Comparison of ENCODE assay signal across 23 cellular contexts in the genomic region with DNA sequence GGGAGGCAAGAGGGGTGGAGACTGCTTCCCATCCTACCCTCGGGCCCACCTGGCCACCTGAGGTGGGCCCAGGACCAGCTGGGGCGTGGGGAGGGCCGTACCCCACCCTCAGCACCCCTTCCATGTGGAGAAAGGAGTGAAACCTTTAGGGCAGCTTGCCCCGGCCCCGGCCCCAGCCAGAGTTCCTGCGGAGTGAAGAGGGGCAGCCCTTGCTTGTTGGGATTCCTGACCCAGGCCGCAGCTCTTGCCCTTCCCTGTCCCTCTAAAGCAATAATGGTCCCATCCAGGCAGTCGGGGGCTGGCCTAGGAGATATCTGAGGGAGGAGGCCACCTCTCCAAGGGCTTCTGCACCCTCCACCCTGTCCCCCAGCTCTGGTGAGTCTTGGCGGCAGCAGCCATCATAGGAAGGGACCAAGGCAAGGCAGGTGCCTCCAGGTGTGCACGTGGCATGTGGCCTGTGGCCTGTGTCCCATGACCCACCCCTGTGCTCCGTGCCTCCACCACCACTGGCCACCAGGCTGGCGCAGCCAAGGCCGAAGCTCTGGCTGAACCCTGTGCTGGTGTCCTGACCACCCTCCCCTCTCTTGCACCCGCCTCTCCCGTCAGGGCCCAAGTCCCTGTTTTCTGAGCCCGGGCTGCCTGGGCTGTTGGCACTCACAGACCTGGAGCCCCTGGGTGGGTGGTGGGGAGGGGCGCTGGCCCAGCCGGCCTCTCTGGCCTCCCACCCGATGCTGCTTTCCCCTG. TPM values are rescaled to one million over a fixed set of nuclear protein-coding genes. Genes with fewer than 3 reads are reported as not detected.
A peak's percentile ranks its signal among the peaks of the same experiment; 100 is the strongest.
DNase-seq lines count a peak whose midpoint lies in the region; ATAC-seq, FAIRE-seq and TF ChIP-seq lines count a peak whose summit lies in the region.
"Had no signal": no experiment of that assay in that cellular context is flagged by ENCODE, and none has a peak within 500 bp of the region (broad histone marks: within the 10 kb centered on the region; RNA-seq: fewer than 3 reads in every experiment).

No MANE protein-coding gene starts in this region.

- no peak overlapping the region; the same call in 1 of the 2 replicates for H2BK15ac ChIP-seq in H1 (ENCODE audit: low read length)

- no peak overlapping the region for H3K14ac ChIP-seq in H1 (ENCODE audit: insufficient read length)

- CTCF ChIA-PET in PC-3 (lab: Charles Lee) = no interaction called here
- CTCF ChIA-PET in H1 (lab: Charles Lee; ENCODE audit: partially characterized antibody) = interaction anchor here (0.6 to 5.5 kb wide), 8 partner anchors 8 to 228 kb away, joined by 3 to 72 read pairs (median 4); partner anchors contain the start of genes HDDC3 and UNC45A

- no peaks in the 10 kb centered on the region for H3K4me1 ChIP-seq in PC-3 (ENCODE audit: insufficient read depth, low read length)
- peaks cover 0 to 21% (median 15%) of the 10 kb centered on the region in 4 experiments; a peak in 6 of 7 replicates for H3K4me1 ChIP-seq in H1 (replicated peaks in 1 of 4; ENCODE audit: control insufficient read depth in 3 of 4, insufficient read depth in 4 of 4, low read length in 3 of 4)

- no peak overlapping the region for H4K91ac ChIP-seq in H1 (replicated peaks; ENCODE audit: insufficient read length, low read length)

- H2AFZ ChIP-seq in PC-3 (ENCODE audit: low read length) (no peak overlapping the region), H1 (ENCODE audit: low read length) (no peak overlapping the region)

- no peak overlapping the region for H2BK20ac ChIP-seq in H1 (ENCODE audit: low read length)

- no peaks in the 10 kb centered on the region for H3K9me2 ChIP-seq in PC-3 (replicated peaks; ENCODE audit: low read length)

- ATAC-seq in PC-3 = no peak
- ATAC-seq in HG03039 (IDR thresholded peaks at IDR 0.05; ENCODE audit: unreplicated experiment) = no peak

- H3K23me2 ChIP-seq in H1 (ENCODE audit: low read depth, low read length) = peaks cover 1% of the 10 kb centered on the region; the same call in 1 of the 2 replicates

- TF ChIP-seq RAD21 in H1 (IDR thresholded peaks at IDR 0.05 in 1 of 2, conservative IDR thresholded peaks at IDR 0.05 in 1 of 2; ENCODE audit: low read depth in 2 of 2, low read length in 2 of 2) = no peak

- intact Hi-C loops in PC-3 (cut with micrococcal nuclease) = no loop called here

- H3K4me3 ChIP-seq in PC-3 (ENCODE audit: low read length) (no peak overlapping the region), H1 (ENCODE audit: extremely low read depth in 1 of 4, insufficient read depth in 2 of 4, low read depth in 3 of 4, low read length in 4 of 4) (no peak overlapping the region)
- H3K4me3 ChIP-seq: esophagus muscularis mucosa had no signal

- FAIRE-seq in H1 (lab: Jason Lieb, UNC) = no peak
- FAIRE-seq: A204.1 had no signal

- no peaks in the 10 kb centered on the region for H4K20me1 ChIP-seq in PC-3 (ENCODE audit: low read length)
- peaks cover 0 to 3% of the 10 kb centered on the region in 2 experiments for H4K20me1 ChIP-seq in H1 (replicated peaks in 1 of 2; ENCODE audit: control insufficient read depth in 1 of 2, insufficient read depth in 2 of 2, low read length in 2 of 2)

- H2BK120ac ChIP-seq in H1 (replicated peaks; ENCODE audit: low read depth, low read length) = no peak overlapping the region

- whole genome bisulfite sequencing in H1 (ENCODE audit: extremely low coverage in 1 of 2, insufficient coverage in 1 of 2, insufficient read length in 1 of 2, insufficient replicate concordance in 2 of 2, low coverage in 1 of 2, low lambda C conversion rate in 2 of 2, missing lambda C conversion rate in 1 of 2), 2 experiments = 93% methylated on average over 17 of the region's 19 CpGs; no CpG with 5 or more reads in 1 of the 2 experiments

- H3K18ac ChIP-seq in H1 (ENCODE audit: extremely low read depth, low read length) = no peak overlapping the region

- H3K4ac ChIP-seq in H1 (replicated peaks; ENCODE audit: insufficient read length, low read depth, low read length) = no peak overlapping the region

- POLR2A ChIA-PET in PC-3 (lab: Charles Lee; ENCODE audit: unreplicated experiment) (no interaction called here), H1 (lab: Charles Lee; ENCODE audit: partially characterized antibody) (interaction anchor here (1.1 to 2.1 kb wide), 3 partner anchors 11 to 21 kb away, joined by 3 to 8 read pairs (median 4); partner anchors contain the start of gene MAN2A2)

- TF ChIP-seq CTCF in PC-3 (conservative IDR thresholded peaks at IDR 0.05; ENCODE audit: low read depth, low read length) (no peak), H1 (IDR thresholded peaks at IDR 0.05; ENCODE audit: control extremely low read depth in 1 of 3, insufficient read depth in 1 of 3, low read depth in 1 of 3, low read length in 3 of 3) (no peak)

- H3K79me2 ChIP-seq in PC-3 (ENCODE audit: low read length) = no peaks in the 10 kb centered on the region
- no peaks in the 10 kb centered on the region for H3K79me2 ChIP-seq in H1 (ENCODE audit: control insufficient read depth in 1 of 2, insufficient read depth in 2 of 2, low read length in 2 of 2)

- TF ChIP-seq EP300 in H1 (IDR thresholded peaks at IDR 0.05; ENCODE audit: borderline replicate concordance in 1 of 2, low read depth in 2 of 2, low read length in 2 of 2) = no peak

- H3F3A ChIP-seq in PC-3 (ENCODE audit: low read length, unreplicated experiment) = no peaks in the 10 kb centered on the region

- H2BK5ac ChIP-seq in H1 (ENCODE audit: low read depth, low read length) = no peak overlapping the region; the same call in 1 of the 2 replicates

- H3K27ac ChIP-seq in PC-3 (ENCODE audit: low read length) (no peak overlapping the region), H1 (ENCODE audit: low read depth, low read length) (no peak overlapping the region)

- TSS peak; percentile 23 for BruUV-seq in PC-3 (replicated peaks; lab: Mats Ljungman, UMichigan)

- peaks cover 3% of the 10 kb centered on the region for H3K36me3 ChIP-seq in PC-3 (ENCODE audit: low read depth, low read length)
- peaks cover 5 to 13% (median 10%) of the 10 kb centered on the region in 4 experiments; a peak in 4 of 8 replicates for H3K36me3 ChIP-seq in H1 (ENCODE audit: control insufficient read depth in 2 of 4, insufficient read depth in 4 of 4, low read length in 3 of 4)

- H3K4me2 ChIP-seq in PC-3 (ENCODE audit: low read length) (no peak overlapping the region), H1 (ENCODE audit: insufficient read depth in 1 of 2, low read depth in 2 of 2, low read length in 2 of 2) (no peak overlapping the region)

- no peak overlapping the region for H3K23ac ChIP-seq in H1 (ENCODE audit: insufficient read length)

- H3K9me3 ChIP-seq in PC-3 (ENCODE audit: low read length) (no peaks in the 10 kb centered on the region), H1 (ENCODE audit: insufficient read depth in 2 of 2, low read depth in 1 of 2, low read length in 1 of 2) (no peaks in the 10 kb centered on the region)
- H3K9me3 ChIP-seq: esophagus muscularis mucosa had no signal

- no peak overlapping the region for H2AK5ac ChIP-seq in H1 (ENCODE audit: low read depth, low read length)

- H2BK12ac ChIP-seq in H1 (ENCODE audit: low read depth, low read length) = 0 out of 2 replicates have a peak overlapping the region, but pooled peaks have one; percentile 68

- no peak overlapping the region for H3K56ac ChIP-seq in H1 (replicated peaks; ENCODE audit: insufficient read length, low read depth, low read length)

- no peak overlapping the region for H4K5ac ChIP-seq in H1 (ENCODE audit: insufficient read length, low read depth, low read length)

- H3K27me3 ChIP-seq in PC-3 (ENCODE audit: low read length) = no peaks in the 10 kb centered on the region
- no peaks in the 10 kb centered on the region for H3K27me3 ChIP-seq in H1 (replicated peaks in 1 of 4; ENCODE audit: control insufficient read depth in 3 of 4, extremely low read depth in 1 of 4, insufficient read depth in 3 of 4, low read length in 3 of 4)
- H3K27me3 ChIP-seq: esophagus muscularis mucosa had no signal

- H3K9ac ChIP-seq in PC-3 (ENCODE audit: low read length) (no peak overlapping the region), H1 (replicated peaks in 1 of 4; ENCODE audit: extremely low read depth in 1 of 4, low read depth in 3 of 4, low read length in 3 of 4) (no peak overlapping the region)

- H3K79me1 ChIP-seq in H1 (ENCODE audit: low read depth, low read length) = no peaks in the 10 kb centered on the region; the same call in 1 of the 2 replicates

- no peak overlapping the region; the same call in 1 of the 2 replicates for H4K8ac ChIP-seq in H1 (ENCODE audit: extremely low read depth, insufficient read depth, low read length)

- TF ChIP-seq POLR2A in H1 (IDR thresholded peaks at IDR 0.05; ENCODE audit: control extremely low read depth in 1 of 2, low read depth in 2 of 2, low read length in 2 of 2) = no peak

- DNase-seq in activated CD4-positive, alpha-beta T cell treated with anti-CD3 and anti-CD28 coated beads for 48 hours = peak; percentile 21
- DNase-seq in activated CD4-positive, alpha-beta T cell treated with anti-CD3 and anti-CD28 coated beads for 4 hours = no peak
- no peak for DNase-seq in PC-3
- DNase-seq in H1 (ENCODE audit: low read depth in 1 of 2, low spot score in 2 of 2) = no peak
- peak; percentile 31 for DNase-seq in stimulated activated CD8-positive, alpha-beta memory T cell treated with anti-CD3 and anti-CD28 coated beads, Interleukin-4, amount 100 ng/mL, for 48 hours
- DNase-seq in NOMO-1 (lab: John Stamatoyannopoulos, UW; ENCODE audit: unreplicated experiment in 2 of 2) = no peak
- no peak for DNase-seq in NK-92 (lab: John Stamatoyannopoulos, UW; ENCODE audit: unreplicated experiment)
- DNase-seq: activated CD4-positive, alpha-beta T cell treated with anti-CD3 and anti-CD28 coated beads for 1 hour; activated naive CD8-positive, alpha-beta T cell treated with anti-CD3 and anti-CD28 coated beads for 36 hours; activated T-cell treated with anti-CD3 and anti-CD28 coated beads, Interleukin-2, amount 50 U/mL, for 1 hour; C1 segment of cervical spinal cord; GF-D8; glutamatergic neuron; immature natural killer cell; KG1; mesendoderm; NCI-H2081 treated with DMSO at 0.1 percent for 48 hours; NCI-H524; nephron progenitor cell; T1000 had no signal

RNA-seq across cellular contexts. Expression of gene FES, which starts 2.2 kb away (rescaled TPM):
- total RNA-seq in PC-3 (2014; rRNA removed) = 2.8 and 11.5 TPM in 2 replicates
- 6.8 and 8.6 TPM in 2 replicates for total RNA-seq in H1 (2021; fragmentation: NEBNext Ultra II Directional; extraction: Animal tissue kit (Norgen Biotek cat#: 25700))
- polyA plus RNA-seq in H1 (2011; rRNA removed) = 8.5 and 10.9 TPM in 2 replicates
- 9.5 TPM for polyA plus RNA-seq in H1 (2011; cell fraction: cytosol; rRNA removed)
- 42.5 TPM for polyA plus RNA-seq in H1 (2011; cell fraction: nucleus; rRNA removed)
- polyA plus RNA-seq in H1 (2012, experiment 1 of 2) = 4.2 to 9.7 TPM (median 8.0 TPM) in 4 replicates
- 6.3 TPM for polyA plus RNA-seq in H1 (2012, experiment 2 of 2)
- polyA plus RNA-seq in H1 (2013, experiment 1 of 2) = 3.9 TPM
- polyA plus RNA-seq in H1 (2013, experiment 2 of 2) = 3.0 TPM
- 7.4 and 8.6 TPM in 2 replicates for polyA minus RNA-seq in H1 (2011; rRNA and poly(A)+ RNA removed)
- 9.8 TPM for polyA minus RNA-seq in H1 (2011; cell fraction: cytosol; rRNA and poly(A)+ RNA removed)
- 18.5 TPM for polyA minus RNA-seq in H1 (2011; cell fraction: nucleus; rRNA and poly(A)+ RNA removed)

RNA-seq across cellular contexts. Expression of gene FURIN, which starts 13.8 kb away (rescaled TPM):
- total RNA-seq in PC-3 (2014; rRNA removed) = 39.1 and 44.2 TPM in 2 replicates
- total RNA-seq in H1 (2021; fragmentation: NEBNext Ultra II Directional; extraction: Animal tissue kit (Norgen Biotek cat#: 25700)) = 28.0 and 32.1 TPM in 2 replicates
- 15.8 and 22.5 TPM in 2 replicates for polyA plus RNA-seq in H1 (2011; rRNA removed)
- 14.1 TPM for polyA plus RNA-seq in H1 (2011; cell fraction: cytosol; rRNA removed)
- 23.4 TPM for polyA plus RNA-seq in H1 (2011; cell fraction: nucleus; rRNA removed)
- polyA plus RNA-seq in H1 (2012, experiment 1 of 2) = 14.0 to 24.5 TPM (median 23.1 TPM) in 4 replicates
- polyA plus RNA-seq in H1 (2012, experiment 2 of 2) = 21.8 TPM
- polyA plus RNA-seq in H1 (2013, experiment 1 of 2) = 25.4 TPM
- polyA plus RNA-seq in H1 (2013, experiment 2 of 2) = 27.3 TPM
- 14.0 and 17.4 TPM in 2 replicates for polyA minus RNA-seq in H1 (2011; rRNA and poly(A)+ RNA removed)
- polyA minus RNA-seq in H1 (2011; cell fraction: cytosol; rRNA and poly(A)+ RNA removed) = 17.1 TPM
- polyA minus RNA-seq in H1 (2011; cell fraction: nucleus; rRNA and poly(A)+ RNA removed) = 12.8 TPM

RNA-seq across cellular contexts. Expression of gene MAN2A2, which starts 21.0 kb away (rescaled TPM):
- 19.8 and 26.3 TPM in 2 replicates for total RNA-seq in PC-3 (2014; rRNA removed)
- total RNA-seq in H1 (2021; fragmentation: NEBNext Ultra II Directional; extraction: Animal tissue kit (Norgen Biotek cat#: 25700)) = 21.9 and 23.1 TPM in 2 replicates
- 29.7 and 35.9 TPM in 2 replicates for polyA plus RNA-seq in H1 (2011; rRNA removed)
- 24.6 TPM for polyA plus RNA-seq in H1 (2011; cell fraction: cytosol; rRNA removed)
- polyA plus RNA-seq in H1 (2011; cell fraction: nucleus; rRNA removed) = 210 TPM
- polyA plus RNA-seq in H1 (2012, experiment 1 of 2) = 16.3 to 19.6 TPM (median 18.4 TPM) in 4 replicates
- 4.7 TPM for polyA plus RNA-seq in H1 (2012, experiment 2 of 2)
- 18.5 TPM for polyA plus RNA-seq in H1 (2013, experiment 1 of 2)
- 14.0 TPM for polyA plus RNA-seq in H1 (2013, experiment 2 of 2)
- 20.9 and 24.9 TPM in 2 replicates for polyA minus RNA-seq in H1 (2011; rRNA and poly(A)+ RNA removed)
- polyA minus RNA-seq in H1 (2011; cell fraction: cytosol; rRNA and poly(A)+ RNA removed) = 9.3 TPM
- 32.5 TPM for polyA minus RNA-seq in H1 (2011; cell fraction: nucleus; rRNA and poly(A)+ RNA removed)

RNA-seq across cellular contexts. Expression of gene HDDC3, which starts 50.2 kb away (rescaled TPM):
- 18.5 and 19.6 TPM in 2 replicates for total RNA-seq in PC-3 (2014; rRNA removed)
- total RNA-seq in H1 (2021; fragmentation: NEBNext Ultra II Directional; extraction: Animal tissue kit (Norgen Biotek cat#: 25700)) = 16.3 and 17.0 TPM in 2 replicates
- 16.5 and 19.6 TPM in 2 replicates for polyA plus RNA-seq in H1 (2011; rRNA removed)
- 20.7 TPM for polyA plus RNA-seq in H1 (2011; cell fraction: cytosol; rRNA removed)
- polyA plus RNA-seq in H1 (2011; cell fraction: nucleus; rRNA removed) = 16.6 TPM
- polyA plus RNA-seq in H1 (2012, experiment 1 of 2) = 10.3 to 16.5 TPM (median 13.7 TPM) in 4 replicates
- polyA plus RNA-seq in H1 (2012, experiment 2 of 2) = 13.7 TPM
- polyA plus RNA-seq in H1 (2013, experiment 1 of 2) = 14.9 TPM
- 13.1 TPM for polyA plus RNA-seq in H1 (2013, experiment 2 of 2)
- 15.6 and 17.6 TPM in 2 replicates for polyA minus RNA-seq in H1 (2011; rRNA and poly(A)+ RNA removed)
- 11.1 TPM for polyA minus RNA-seq in H1 (2011; cell fraction: cytosol; rRNA and poly(A)+ RNA removed)
- 17.6 TPM for polyA minus RNA-seq in H1 (2011; cell fraction: nucleus; rRNA and poly(A)+ RNA removed)

RNA-seq across cellular contexts. Expression of gene UNC45A, which starts 52.9 kb away (rescaled TPM):
- total RNA-seq in PC-3 (2014; rRNA removed) = 68.4 and 73.7 TPM in 2 replicates
- 75.4 and 84.2 TPM in 2 replicates for total RNA-seq in H1 (2021; fragmentation: NEBNext Ultra II Directional; extraction: Animal tissue kit (Norgen Biotek cat#: 25700))
- 74.1 and 87.2 TPM in 2 replicates for polyA plus RNA-seq in H1 (2011; rRNA removed)
- polyA plus RNA-seq in H1 (2011; cell fraction: cytosol; rRNA removed) = 89.0 TPM
- 152 TPM for polyA plus RNA-seq in H1 (2011; cell fraction: nucleus; rRNA removed)
- 58.1 to 98.9 TPM (median 91.2 TPM) in 4 replicates for polyA plus RNA-seq in H1 (2012, experiment 1 of 2)
- polyA plus RNA-seq in H1 (2012, experiment 2 of 2) = 60.3 TPM
- 30.1 TPM for polyA plus RNA-seq in H1 (2013, experiment 1 of 2)
- polyA plus RNA-seq in H1 (2013, experiment 2 of 2) = 26.3 TPM
- polyA minus RNA-seq in H1 (2011; rRNA and poly(A)+ RNA removed) = 72.3 and 80.6 TPM in 2 replicates
- 47.0 TPM for polyA minus RNA-seq in H1 (2011; cell fraction: cytosol; rRNA and poly(A)+ RNA removed)
- polyA minus RNA-seq in H1 (2011; cell fraction: nucleus; rRNA and poly(A)+ RNA removed) = 59.5 TPM

Comparison
In these comparisons a context has a peak if more than half of its experiments do, and no peak if none do; other contexts are left out.
1. DNase-seq: peak in activated CD4-positive, alpha-beta T cell treated with anti-CD3 and anti-CD28 coated beads for 48 hours (single experiment) and stimulated activated CD8-positive, alpha-beta memory T cell treated with anti-CD3 and anti-CD28 coated beads, Interleukin-4, amount 100 ng/mL, for 48 hours (single experiment); none in activated CD4-positive, alpha-beta T cell treated with anti-CD3 and anti-CD28 coated beads for 4 hours (0 of 2), PC-3 (single experiment), H1 (0 of 2), NOMO-1 (0 of 2) and NK-92 (single experiment).